16 cellular contexts compared by ENCODE assay signal in the genomic region with DNA sequence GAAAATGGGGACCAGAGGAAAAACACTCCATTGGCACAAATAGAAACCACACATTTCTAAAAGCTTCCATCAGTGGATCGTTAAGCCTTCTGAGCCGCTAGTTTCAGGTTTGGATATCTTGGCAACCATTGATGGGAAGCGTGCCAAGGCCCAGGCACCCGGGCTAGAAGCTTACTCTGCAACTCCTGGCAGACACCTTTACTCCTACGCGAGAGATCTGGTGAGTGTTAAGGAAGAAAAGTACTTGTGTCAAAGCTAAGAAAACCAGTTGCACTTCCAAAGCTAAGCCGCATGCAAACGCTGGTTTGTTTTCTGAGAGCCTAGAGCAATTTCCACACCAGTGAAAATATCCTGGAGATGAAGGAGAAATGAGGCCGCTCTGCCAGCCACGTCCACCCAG.
A peak's percentile ranks its signal among the peaks of the same experiment; 100 is the strongest.
DNase-seq lines count a peak whose midpoint lies in the region; TF ChIP-seq lines count a peak whose summit lies in the region.
"Had no signal": no experiment of that assay in that cellular context is flagged by ENCODE, and none has a peak within 500 bp of the region (broad histone marks: within the 10 kb centered on the region; RNA-seq: fewer than 3 reads in every experiment).

No MANE protein-coding gene starts in this region.

- H3K9me3 ChIP-seq in MG63 (no peaks in the 10 kb centered on the region), smooth muscle cell (replicated peaks; ENCODE audit: low read depth) (no peaks in the 10 kb centered on the region), Karpas-422 (ENCODE audit: low read length) (no peaks in the 10 kb centered on the region)
- H3K9me3 ChIP-seq in effector memory CD4-positive, alpha-beta T cell (ENCODE audit: control insufficient read depth, low read length) = no peaks in the 10 kb centered on the region
- H3K9me3 ChIP-seq: Caco-2 had no signal

- H3K27ac ChIP-seq in smooth muscle cell (ENCODE audit: low read depth) (peak overlapping the region; percentile 60), Karpas-422 (ENCODE audit: low read length) (no peak overlapping the region)
- no peak overlapping the region for H3K27ac ChIP-seq in effector memory CD4-positive, alpha-beta T cell (ENCODE audit: insufficient read depth, low read length, poor library complexity, severe bottlenecking)

- H3K27me3 ChIP-seq in MG63 = no peaks in the 10 kb centered on the region
- H3K27me3 ChIP-seq in smooth muscle cell (ENCODE audit: low read depth) = no peaks in the 10 kb centered on the region
- no peaks in the 10 kb centered on the region for H3K27me3 ChIP-seq in effector memory CD4-positive, alpha-beta T cell (replicated peaks; ENCODE audit: control insufficient read depth, insufficient read depth, low read length, poor library complexity, severe bottlenecking)
- 0 out of 2 replicates have a peak, but pooled peaks cover 3% of the 10 kb centered on the region for H3K27me3 ChIP-seq in Karpas-422 (ENCODE audit: low read length)

- no peaks in the 10 kb centered on the region for H4K20me1 ChIP-seq in smooth muscle cell (ENCODE audit: low read depth)
- H4K20me1 ChIP-seq in Karpas-422 (ENCODE audit: insufficient read depth, low read depth, low read length) = no peaks in the 10 kb centered on the region

- in situ Hi-C loops in astrocyte of the spinal cord (cut with HindIII; ENCODE audit: low sequenced_read_pairs) = no loop called here

- no peaks in the 10 kb centered on the region for H3F3A ChIP-seq in smooth muscle cell (ENCODE audit: low read depth)

- H3K79me2 ChIP-seq in smooth muscle cell (ENCODE audit: low read depth) = no peaks in the 10 kb centered on the region
- no peaks in the 10 kb centered on the region for H3K79me2 ChIP-seq in Karpas-422 (ENCODE audit: low read length)

- H3K9ac ChIP-seq in smooth muscle cell (ENCODE audit: low read depth) = no peak overlapping the region
- H3K9ac ChIP-seq in Karpas-422 (ENCODE audit: low read length) = no peak overlapping the region

- H2AFZ ChIP-seq in smooth muscle cell (ENCODE audit: low read depth) = no peak overlapping the region
- no peak overlapping the region for H2AFZ ChIP-seq in Karpas-422 (ENCODE audit: low read length)

- H3K4me3 ChIP-seq in MG63 (no peak overlapping the region), astrocyte of the spinal cord (ENCODE audit: low read depth, low read length) (no peak overlapping the region), smooth muscle cell (no peak overlapping the region), Karpas-422 (ENCODE audit: low read length) (no peak overlapping the region)
- no peak overlapping the region for H3K4me3 ChIP-seq in effector memory CD4-positive, alpha-beta T cell (ENCODE audit: insufficient read depth, low read depth, low read length, poor library complexity, severe bottlenecking)

- no peak overlapping the region for H3K4me2 ChIP-seq in smooth muscle cell
- H3K4me2 ChIP-seq in Karpas-422 (ENCODE audit: low read depth, low read length, poor library complexity, severe bottlenecking) = no peak overlapping the region

- no peak for TF ChIP-seq CTCF in astrocyte of the spinal cord (IDR thresholded peaks at IDR 0.05; ENCODE audit: low read depth, low read length)
- no peak for TF ChIP-seq CTCF in smooth muscle cell (IDR thresholded peaks at IDR 0.05; ENCODE audit: borderline replicate concordance, insufficient read depth, poor library complexity, severe bottlenecking)

- DNase-seq in MG63 (peak; percentile 71), astrocyte of the spinal cord (ENCODE audit: low read depth, low spot score) (peak; percentile 17), globus pallidus (ENCODE audit: low spot score) (peak; percentile 2), smooth muscle cell (lab: John Stamatoyannopoulos, UW; ENCODE audit: unreplicated experiment) (no peak), NCI-H2227 treated with DMSO at 0.1 percent for 48 hours (lab: John Stamatoyannopoulos, UW) (no peak), Karpas-422 (no peak)
- DNase-seq in effector memory CD4-positive, alpha-beta T cell = no peak
- DNase-seq: activated CD4-positive, alpha-beta memory T cell treated with anti-CD3 and anti-CD28 coated beads for 36 hours; activated T-cell treated with anti-CD3 and anti-CD28 coated beads, Interleukin-2, amount 50 U/mL, for 4 hours; AML-193; Caco-2; NCI-H2081; right cardiac atrium; Right ventricle myocardium superior; stimulated activated CD4-positive, alpha-beta T cell treated with anti-CD3 and anti-CD28 coated beads, Interleukin-2, amount 100 ng/mL, for 24 hours; substantia nigra had no signal

- H3K36me3 ChIP-seq in MG63 (no peaks in the 10 kb centered on the region), smooth muscle cell (ENCODE audit: low read depth) (no peaks in the 10 kb centered on the region), Karpas-422 (ENCODE audit: insufficient read depth, low read length) (no peaks in the 10 kb centered on the region)
- H3K36me3 ChIP-seq in effector memory CD4-positive, alpha-beta T cell (ENCODE audit: control insufficient read depth, insufficient read depth, low read length) = no peaks in the 10 kb centered on the region

- 63% methylated on average over 10 of the region's 10 CpGs for WGBS in smooth muscle cell (ENCODE audit: low lambda C conversion rate)

- no peaks in the 10 kb centered on the region for H3K9me2 ChIP-seq in Karpas-422 (replicated peaks; ENCODE audit: insufficient read depth, low read length)

- H3K4me1 ChIP-seq in smooth muscle cell (ENCODE audit: low read depth) (peaks cover 6% of the 10 kb centered on the region), Karpas-422 (ENCODE audit: low read length) (peaks cover 16% of the 10 kb centered on the region)
- no peaks in the 10 kb centered on the region for H3K4me1 ChIP-seq in effector memory CD4-positive, alpha-beta T cell (ENCODE audit: control insufficient read depth, insufficient read depth, low read length, poor library complexity, severe bottlenecking)
- H3K4me1 ChIP-seq: Caco-2 had no signal

Comparison
In these comparisons a context has a peak if more than half of its experiments do, and no peak if none do; other contexts are left out.
1. DNase-seq: peak in MG63 (single experiment), astrocyte of the spinal cord (single experiment) and globus pallidus (single experiment); none in smooth muscle cell (single experiment), effector memory CD4-positive, alpha-beta T cell (0 of 3), NCI-H2227 treated with DMSO at 0.1 percent for 48 hours (single experiment) and Karpas-422 (single experiment).